ENCODE assay signal across 8 cellular contexts in genomic region chr10:96334888-96335526, GRCh38. TPM values are rescaled to one million over a fixed set of nuclear protein-coding genes. Genes with fewer than 3 reads are reported as not detected.
DNase-seq lines count a peak whose midpoint lies in the region; ATAC-seq and TF ChIP-seq lines count a peak whose summit lies in the region.
"Had no signal": no experiment of that assay in that cellular context is flagged by ENCODE, and none has a peak within 500 bp of the region (broad histone marks: within the 10 kb centered on the region; RNA-seq: fewer than 3 reads in every experiment).

No MANE protein-coding gene starts in this region.

- TF ChIP-seq CTCF in WTC11 (IDR thresholded peaks at IDR 0.05) (peak; percentile 75), thoracic aorta (IDR thresholded peaks at IDR 0.05) (peak; percentile 63)

- no peaks in the 10 kb centered on the region for H3K36me3 Mint-ChIP-seq in WTC11

- no peak overlapping the region for H3K4me3 Mint-ChIP-seq in WTC11
- H3K4me3 Mint-ChIP-seq: activated B cell treated with CpG ODN at 0.5 μM for 24 hours had no signal

- no peaks in the 10 kb centered on the region for H3K9me3 ChIP-seq in thoracic aorta

- H3K4me1 ChIP-seq in thoracic aorta (ENCODE audit: control insufficient read depth in 1 of 2, low read depth in 2 of 2), result no peaks in the 10 kb centered on the region

- peaks cover 27% of the 10 kb centered on the region for H3K4me1 Mint-ChIP-seq in WTC11

- no peak overlapping the region for H3K27ac ChIP-seq in thoracic aorta

- H3K27ac Mint-ChIP-seq in WTC11, result no peak overlapping the region
- H3K27ac Mint-ChIP-seq: activated B cell treated with CpG ODN at 0.5 μM for 24 hours had no signal

- ATAC-seq in WTC11 (peak; percentile 79), thoracic aorta (ENCODE audit: insufficient number of reproducible peaks, low FRiP score, low read depth) (no peak)

- H3K9me3 Mint-ChIP-seq in WTC11, result no peaks in the 10 kb centered on the region
- H3K9me3 Mint-ChIP-seq: activated B cell treated with CpG ODN at 0.5 μM for 24 hours had no signal

- DNase-seq in EH (ENCODE audit: low read depth) (peak; percentile 46), HuH-7 (ENCODE audit: low spot score) (peak; percentile 54), WTC11 (ENCODE audit: low spot score) (no peak), hepatic stellate cell (ENCODE audit: low spot score) (peak; percentile 41), thoracic aorta (ENCODE audit: low spot score) (no peak), occipital lobe (lab: John Stamatoyannopoulos, UW) (no peak)
- DNase-seq in stimulated activated CD8-positive, alpha-beta memory T cell treated with anti-CD3 and anti-CD28 coated beads, Interleukin-4, amount 100 ng/mL, for 48 hours, result no peak
- DNase-seq: activated B cell treated with CpG ODN at 0.5 μM for 24 hours had no signal

- CTCF ChIA-PET in WTC11 (lab: Charles Lee), result interaction anchor here (0.6 to 3.3 kb wide), 41 partner anchors 9 to 435 kb away, joined by 3 to 39 read pairs (median 4); partner anchors contain the start of genes OPALIN and TLL2

- POLR2A ChIA-PET in WTC11 (lab: Charles Lee), result interaction anchor here (1.0 kb wide), 1 partner anchor 25 kb away, joined by 3 read pairs; no protein-coding TSS in a partner anchor

- H3K36me3 ChIP-seq in thoracic aorta, result no peaks in the 10 kb centered on the region

- H3K27me3 ChIP-seq in thoracic aorta (replicated peaks; ENCODE audit: insufficient read depth), result no peaks in the 10 kb centered on the region

- peaks cover 4% of the 10 kb centered on the region for H3K27me3 Mint-ChIP-seq in WTC11 (ENCODE audit: low read depth)

- H3K4me3 ChIP-seq in thoracic aorta, result no peak overlapping the region

TF ChIP-seq in WTC11, 78 proteins besides CTCF, POLR2A, EP300 and RAD21 (continues in another document):
- TF ChIP-seq ATF3 (CRISPR knock-in tag; conservative IDR thresholded peaks at IDR 0.05) (no peak), ZNF423 (CRISPR knock-in tag; IDR thresholded peaks at IDR 0.05) (no peak), ERG (CRISPR knock-in tag; IDR thresholded peaks at IDR 0.05) (no peak), ATF1 (CRISPR knock-in tag; IDR thresholded peaks at IDR 0.05) (no peak), ZNF121 (CRISPR knock-in tag; IDR thresholded peaks at IDR 0.05) (no peak), TP53 (CRISPR knock-in tag; IDR thresholded peaks at IDR 0.05) (no peak), CREB1 (CRISPR knock-in tag; IDR thresholded peaks at IDR 0.05) (no peak), CREM (CRISPR knock-in tag; IDR thresholded peaks at IDR 0.05) (no peak), NR1H2 (CRISPR knock-in tag; IDR thresholded peaks at IDR 0.05) (no peak), ZNF532 (CRISPR knock-in tag; IDR thresholded peaks at IDR 0.05; ENCODE audit: borderline replicate concordance) (no peak), ATF6 (CRISPR knock-in tag; IDR thresholded peaks at IDR 0.05) (no peak), IRF2 (CRISPR knock-in tag; IDR thresholded peaks at IDR 0.05; ENCODE audit: borderline replicate concordance, low read depth) (no peak), E2F5 (CRISPR knock-in tag; IDR thresholded peaks at IDR 0.05) (no peak), GRHL2 (CRISPR knock-in tag; IDR thresholded peaks at IDR 0.05; ENCODE audit: insufficient replicate concordance, severe bottlenecking) (no peak), IRF1 (CRISPR knock-in tag; IDR thresholded peaks at IDR 0.05) (no peak), HMGXB4 (CRISPR knock-in tag; IDR thresholded peaks at IDR 0.05) (no peak)

RNA-seq across cellular contexts. Expression of gene OPALIN, which starts 23.8 kb away (rescaled TPM):
- 0.04 TPM in 1 of 3 replicates, not detected in the others for total RNA-seq in WTC11 (2021)
- not detected for total RNA-seq in thoracic aorta
- not detected for total RNA-seq in occipital lobe
- total RNA-seq: activated B cell treated with CpG ODN at 0.5 μM for 24 hours had no signal

RNA-seq across cellular contexts. Expression of gene DNTT, which starts 30.8 kb away (rescaled TPM):
- 0.09 TPM in 1 of 3 replicates, not detected in the others for total RNA-seq in WTC11 (2021)
- not detected for total RNA-seq in thoracic aorta
- not detected for total RNA-seq in occipital lobe

Comparison
In these comparisons a context has a peak if more than half of its experiments do, and no peak if none do; other contexts are left out.
1. DNase-seq: peak in EH (single experiment), HuH-7 (single experiment) and hepatic stellate cell (single experiment); none in WTC11 (single experiment), thoracic aorta (single experiment), occipital lobe (single experiment) and stimulated activated CD8-positive, alpha-beta memory T cell treated with anti-CD3 and anti-CD28 coated beads, Interleukin-4, amount 100 ng/mL, for 48 hours (single experiment).